11 cellular contexts compared by ENCODE assay signal in genomic region chr11:68436985-68437926, GRCh38. TPM values are rescaled to one million over a fixed set of nuclear protein-coding genes. Genes with fewer than 3 reads are reported as not detected.
DNase-seq lines count a peak whose midpoint lies in the region; ATAC-seq and TF ChIP-seq lines count a peak whose summit lies in the region.
"Had no signal": no experiment of that assay in that cellular context is flagged by ENCODE, and none has a peak within 500 bp of the region (broad histone marks: within the 10 kb centered on the region; RNA-seq: fewer than 3 reads in every experiment).

No MANE protein-coding gene starts in this region.

- no peaks in the 10 kb centered on the region for H3K9me3 Mint-ChIP-seq in osteocyte (ENCODE audit: unreplicated experiment)
- no peaks in the 10 kb centered on the region for H3K9me3 Mint-ChIP-seq in CD8-positive, alpha-beta memory T cell
- H3K9me3 Mint-ChIP-seq: memory B cell had no signal

- TF ChIP-seq CTCF in fibroblast of lung (conservative IDR thresholded peaks at IDR 0.05 in 1 of 2, IDR thresholded peaks at IDR 0.05 in 1 of 2; ENCODE audit: low read depth in 1 of 2, low read length in 2 of 2) (no peak), osteocyte (IDR thresholded peaks at IDR 0.05) (no peak)

- no peak overlapping the region for H3K9ac ChIP-seq in fibroblast of lung (ENCODE audit: insufficient read depth, low read length)

- DNase-seq in ELR (ENCODE audit: low read depth) (peak; percentile 88), RPMI7951 (ENCODE audit: low read depth) (peak; percentile 62), fibroblast of lung (ENCODE audit: low read depth in 2 of 2) (peak; percentile 44 to 76), osteocyte (ENCODE audit: extremely low spot score, unreplicated experiment) (no peak), SHP77 treated with DMSO at 0.1 percent for 48 hours (lab: John Stamatoyannopoulos, UW) (no peak)
- no peak for DNase-seq in CD8-positive, alpha-beta memory T cell
- DNase-seq: activated effector memory CD4-positive, alpha-beta T cell treated with Interleukin-2 at 50 U/mL for 16 hours; NCI-H1092 treated with DMSO at 0.1 percent for 48 hours had no signal

- peaks cover 50% of the 10 kb centered on the region for H3K4me1 Mint-ChIP-seq in osteocyte (ENCODE audit: unreplicated experiment)
- no peaks in the 10 kb centered on the region for H3K4me1 Mint-ChIP-seq in CD8-positive, alpha-beta memory T cell

- H3K27me3 ChIP-seq in fibroblast of lung (ENCODE audit: control insufficient read depth, insufficient read depth, low read length), result no peaks in the 10 kb centered on the region
- H3K27me3 ChIP-seq in CD8-positive, alpha-beta memory T cell (ENCODE audit: insufficient read depth, low read length, poor library complexity, severe bottlenecking), result no peaks in the 10 kb centered on the region

- CTCF ChIA-PET in CD8-positive, alpha-beta memory T cell (lab: Charles Lee), result no interaction called here

- no peaks in the 10 kb centered on the region for H4K20me1 ChIP-seq in fibroblast of lung (ENCODE audit: control insufficient read depth, extremely low read depth, insufficient read depth, low read length)

- H3K27me3 Mint-ChIP-seq in osteocyte (ENCODE audit: unreplicated experiment), result no peaks in the 10 kb centered on the region
- peaks cover 0 to 1% of the 10 kb centered on the region in 2 donors for H3K27me3 Mint-ChIP-seq in CD8-positive, alpha-beta memory T cell
- H3K27me3 Mint-ChIP-seq: memory B cell had no signal

- peaks cover 24% of the 10 kb centered on the region for H3K36me3 Mint-ChIP-seq in osteocyte (ENCODE audit: unreplicated experiment)
- H3K36me3 Mint-ChIP-seq in CD8-positive, alpha-beta memory T cell, result no peaks in the 10 kb centered on the region
- H3K36me3 Mint-ChIP-seq: memory B cell had no signal

- H3K4me3 Mint-ChIP-seq in osteocyte (ENCODE audit: unreplicated experiment), result no peak overlapping the region
- H3K4me3 Mint-ChIP-seq in CD8-positive, alpha-beta memory T cell, result no peak overlapping the region
- H3K4me3 Mint-ChIP-seq: memory B cell had no signal

- ATAC-seq in HG03025 (IDR thresholded peaks at IDR 0.05; ENCODE audit: low FRiP score, unreplicated experiment) (no peak), HG03460 (IDR thresholded peaks at IDR 0.05; ENCODE audit: unreplicated experiment) (no peak)

- peak overlapping the region; percentile 63 for H3K27ac Mint-ChIP-seq in osteocyte (ENCODE audit: unreplicated experiment)
- H3K27ac Mint-ChIP-seq in CD8-positive, alpha-beta memory T cell, result no peak overlapping the region
- H3K27ac Mint-ChIP-seq: memory B cell had no signal

- H3K79me2 ChIP-seq in fibroblast of lung (ENCODE audit: control insufficient read depth, insufficient read depth, low read length), result no peaks in the 10 kb centered on the region

- peak overlapping the region; percentile 1 for H3K27ac ChIP-seq in fibroblast of lung (ENCODE audit: insufficient read depth, low read length)
- no peak overlapping the region for H3K27ac ChIP-seq in CD8-positive, alpha-beta memory T cell (ENCODE audit: low read depth, low read length)

- no peak overlapping the region for H2AFZ ChIP-seq in fibroblast of lung (ENCODE audit: low read length)

- peaks cover 7% of the 10 kb centered on the region for H3K4me1 ChIP-seq in fibroblast of lung (ENCODE audit: control insufficient read depth, extremely low read depth, insufficient read depth, low read length)
- H3K4me1 ChIP-seq in CD8-positive, alpha-beta memory T cell (ENCODE audit: insufficient read depth, low read length), result no peaks in the 10 kb centered on the region

- no peaks in the 10 kb centered on the region for H3K36me3 ChIP-seq in fibroblast of lung (ENCODE audit: control insufficient read depth, insufficient read depth, low read length)
- H3K36me3 ChIP-seq in CD8-positive, alpha-beta memory T cell (ENCODE audit: insufficient read depth, low read length), result no peaks in the 10 kb centered on the region

- no peaks in the 10 kb centered on the region for H3K9me3 ChIP-seq in fibroblast of lung (ENCODE audit: control insufficient read depth, insufficient read depth, low read depth, low read length)
- no peaks in the 10 kb centered on the region for H3K9me3 ChIP-seq in CD8-positive, alpha-beta memory T cell (ENCODE audit: low read length)

- H3K4me2 ChIP-seq in fibroblast of lung (ENCODE audit: extremely low read depth, insufficient read depth, low read length), result no peak overlapping the region

- POLR2A ChIA-PET in CD8-positive, alpha-beta memory T cell (lab: Charles Lee), result interaction anchor here (0.6 kb wide), 1 partner anchor 28 kb away, joined by 3 read pairs; no protein-coding TSS in a partner anchor

- H3K4me3 ChIP-seq in fibroblast of lung (replicated peaks in 1 of 4; ENCODE audit: control extremely low read depth in 1 of 4, insufficient read depth in 1 of 4, low read depth in 3 of 4, low read length in 4 of 4), result no peak overlapping the region
- H3K4me3 ChIP-seq in CD8-positive, alpha-beta memory T cell (ENCODE audit: low read length), result no peak overlapping the region

RNA-seq across cellular contexts. Expression of gene PPP6R3, which starts 23.3 kb away (rescaled TPM):
- total RNA-seq in RPMI7951 (2014; rRNA removed; shearing (Covaris generic)), result 92.3 and 113 TPM in 2 replicates
- total RNA-seq in fibroblast of lung, result 93.2 and 120 TPM in 2 replicates
- polyA plus RNA-seq in fibroblast of lung, result 42.3 and 44.2 TPM in 2 replicates
- polyA plus RNA-seq in fibroblast of lung (2012), result 33.2 and 34.0 TPM in 2 replicates
- polyA minus RNA-seq in fibroblast of lung (ENCODE audit: low replicate concordance), result 23.6 and 48.3 TPM in 2 replicates
- total RNA-seq in osteocyte, result 86.6 and 87.8 TPM in 2 replicates
- 100 to 1,000 TPM; 118 to 119 TPM for total RNA-seq in CD8-positive, alpha-beta memory T cell
- 49.3 TPM for polyA plus RNA-seq in CD8-positive, alpha-beta memory T cell

Comparison
In these comparisons a context has a peak if more than half of its experiments do, and no peak if none do; other contexts are left out.
1. DNase-seq: peak in ELR (single experiment), RPMI7951 (single experiment) and fibroblast of lung (2 of 2); none in osteocyte (single experiment), SHP77 treated with DMSO at 0.1 percent for 48 hours (single experiment) and CD8-positive, alpha-beta memory T cell (0 of 5).